Comparison of ENCODE assay signal across 9 cellular contexts in the genomic region with DNA sequence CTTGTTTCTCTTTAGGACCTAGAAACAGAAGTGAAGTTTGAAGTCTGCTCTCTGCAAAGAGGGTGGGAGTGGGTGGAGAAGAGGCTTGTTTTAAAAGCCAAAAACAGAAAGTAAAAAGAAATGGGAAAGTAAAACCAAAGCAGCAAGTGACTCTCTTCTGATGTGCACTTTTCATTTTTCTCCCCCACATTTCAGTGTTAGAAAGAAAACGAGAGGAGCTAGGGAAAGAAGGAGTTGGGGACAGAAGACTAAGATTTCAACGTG. TPM values are rescaled to one million over a fixed set of nuclear protein-coding genes. Genes with fewer than 3 reads are reported as not detected.
A peak's percentile ranks its signal among the peaks of the same experiment; 100 is the strongest.
DNase-seq lines count a peak whose midpoint lies in the region; ATAC-seq and TF ChIP-seq lines count a peak whose summit lies in the region.
"Had no signal": no experiment of that assay in that cellular context is flagged by ENCODE, and none has a peak within 500 bp of the region (broad histone marks: within the 10 kb centered on the region; RNA-seq: fewer than 3 reads in every experiment).

No MANE protein-coding gene starts in this region.

- H3K27me3 Mint-ChIP-seq in endothelial cell (ENCODE audit: unreplicated experiment): peaks cover 5% of the 10 kb centered on the region

- no peak for DNase-seq in BJ (ENCODE audit: low read depth)
- no peak for DNase-seq in endothelial cell (ENCODE audit: low spot score)
- no peak for DNase-seq in dermis blood vessel endothelial cell
- DNase-seq in activated gamma-delta T cell treated with Interleukin-2 at 50 U/mL for 16 hours: no peak
- no peak for DNase-seq in NCI-H2227 (lab: John Stamatoyannopoulos, UW; ENCODE audit: unreplicated experiment)

- TF ChIP-seq CTCF in BJ (IDR thresholded peaks at IDR 0.05; ENCODE audit: insufficient read depth, low read depth, low read length) (no peak), endothelial cell (IDR thresholded peaks at IDR 0.05; ENCODE audit: unreplicated experiment) (no peak)

- H3K36me3 Mint-ChIP-seq in endothelial cell (ENCODE audit: low read depth, unreplicated experiment): no peaks in the 10 kb centered on the region

- POLR2A ChIA-PET in BJ (lab: Charles Lee): no interaction called here

- no peaks in the 10 kb centered on the region for H3K9me3 Mint-ChIP-seq in endothelial cell (ENCODE audit: unreplicated experiment)

- H3K27ac Mint-ChIP-seq in endothelial cell (ENCODE audit: unreplicated experiment): no peak overlapping the region

- H3K27ac ChIP-seq in skin epidermis: peak overlapping the region in 5 of 21 experiments; percentile 20 to 70 (median 37)

- CTCF ChIA-PET in BJ (lab: Yijun Ruan, JAX): interaction anchor here (1.5 to 1.6 kb wide), 2 partner anchors 20 to 55 kb away, joined by 5 to 7 read pairs; no protein-coding TSS in a partner anchor

- peaks cover 3% of the 10 kb centered on the region for H3K27me3 ChIP-seq in BJ (ENCODE audit: control insufficient read depth, insufficient read depth, low read length)

- peaks cover 7% of the 10 kb centered on the region for H3K4me1 Mint-ChIP-seq in endothelial cell (ENCODE audit: unreplicated experiment)

- H3K36me3 ChIP-seq in BJ (ENCODE audit: control insufficient read depth, insufficient read depth, low read length): no peaks in the 10 kb centered on the region

- ATAC-seq in GM19395 (IDR thresholded peaks at IDR 0.05; ENCODE audit: unreplicated experiment) (peak; percentile 60), HG03354 (IDR thresholded peaks at IDR 0.05; ENCODE audit: poor library complexity, severe bottlenecking, unreplicated experiment) (peak; percentile 28)

- peak overlapping the region; percentile 84 for H3K4me3 Mint-ChIP-seq in endothelial cell (ENCODE audit: unreplicated experiment)

- H3K4me3 ChIP-seq in BJ (ENCODE audit: low read depth, low read length): peak overlapping the region; percentile 38; the same call in 1 of the 2 replicates
- H3K4me3 ChIP-seq in skin epidermis: peak overlapping the region in 6 of 7 experiments; percentile 42 to 54 (median 48)

RNA-seq across cellular contexts. Expression of a gene that starts 1.3 kb away (rescaled TPM):
- 0.22 and 0.32 TPM in 2 replicates for polyA plus RNA-seq in BJ (2011; rRNA removed)
- polyA minus RNA-seq in BJ (2011; rRNA and poly(A)+ RNA removed): 0.09 TPM in 1 of 2 replicates, not detected in the other
- 0.77 TPM for total RNA-seq in endothelial cell (ENCODE audit: unreplicated experiment)
- total RNA-seq in dermis blood vessel endothelial cell: 42.3 and 60.4 TPM in 2 replicates

RNA-seq across cellular contexts. Expression of a gene that starts 52.1 kb away (rescaled TPM):
- polyA plus RNA-seq in BJ (2011; rRNA removed): not detected in 2 replicates
- not detected in 2 replicates for polyA minus RNA-seq in BJ (2011; rRNA and poly(A)+ RNA removed)
- not detected for total RNA-seq in endothelial cell (ENCODE audit: unreplicated experiment)
- total RNA-seq in dermis blood vessel endothelial cell: not detected in 2 replicates
- total RNA-seq: temporal lobe had no signal

Comparison
In these comparisons a context has a peak if more than half of its experiments do, and no peak if none do; other contexts are left out.
1. RNA of a gene that starts 1.3 kb away (total RNA-seq): 42.3 to 60.4 TPM in dermis blood vessel endothelial cell; 0.77 TPM in endothelial cell (single experiment); every median in the first group is over 10 times any median in the second.